Comparison of ENCODE assay signal across 2 cellular contexts in genomic region chr1:62444701-62445100, GRCh38.
TF ChIP-seq lines count a peak whose summit lies in the region.

No MANE protein-coding gene starts in this region.

TF ChIP-seq in HepG2, 621 proteins besides CTCF, POLR2A, EP300 and RAD21:
- TF ChIP-seq, protein P1, sequence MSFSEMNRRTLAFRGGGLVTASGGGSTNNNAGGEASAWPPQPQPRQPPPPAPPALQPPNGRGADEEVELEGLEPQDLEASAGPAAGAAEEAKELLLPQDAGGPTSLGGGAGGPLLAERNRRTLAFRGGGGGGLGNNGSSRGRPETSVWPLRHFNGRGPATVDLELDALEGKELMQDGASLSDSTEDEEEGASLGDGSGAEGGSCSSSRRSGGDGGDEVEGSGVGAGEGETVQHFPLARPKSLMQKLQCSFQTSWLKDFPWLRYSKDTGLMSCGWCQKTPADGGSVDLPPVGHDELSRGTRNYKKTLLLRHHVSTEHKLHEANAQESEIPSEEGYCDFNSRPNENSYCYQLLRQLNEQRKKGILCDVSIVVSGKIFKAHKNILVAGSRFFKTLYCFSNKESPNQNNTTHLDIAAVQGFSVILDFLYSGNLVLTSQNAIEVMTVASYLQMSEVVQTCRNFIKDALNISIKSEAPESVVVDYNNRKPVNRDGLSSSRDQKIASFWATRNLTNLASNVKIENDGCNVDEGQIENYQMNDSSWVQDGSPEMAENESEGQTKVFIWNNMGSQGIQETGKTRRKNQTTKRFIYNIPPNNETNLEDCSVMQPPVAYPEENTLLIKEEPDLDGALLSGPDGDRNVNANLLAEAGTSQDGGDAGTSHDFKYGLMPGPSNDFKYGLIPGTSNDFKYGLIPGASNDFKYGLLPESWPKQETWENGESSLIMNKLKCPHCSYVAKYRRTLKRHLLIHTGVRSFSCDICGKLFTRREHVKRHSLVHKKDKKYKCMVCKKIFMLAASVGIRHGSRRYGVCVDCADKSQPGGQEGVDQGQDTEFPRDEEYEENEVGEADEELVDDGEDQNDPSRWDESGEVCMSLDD (CRISPR knock-in tag; IDR thresholded peaks at IDR 0.05; ENCODE audit: borderline replicate concordance) = no peak
- no peak for TF ChIP-seq ZNF451 (CRISPR knock-in tag; IDR thresholded peaks at IDR 0.05)
- TF ChIP-seq GLMP (CRISPR knock-in tag; IDR thresholded peaks at IDR 0.05; ENCODE audit: borderline replicate concordance) = no peak
- no peak for TF ChIP-seq MYC (CRISPR knock-in tag; IDR thresholded peaks at IDR 0.05; ENCODE audit: borderline replicate concordance)
- TF ChIP-seq MIXL1 (CRISPR knock-in tag; IDR thresholded peaks at IDR 0.05) = no peak
- no peak for TF ChIP-seq ZBTB34 (CRISPR knock-in tag; IDR thresholded peaks at IDR 0.05)
- TF ChIP-seq TAF1 (CRISPR knock-in tag; IDR thresholded peaks at IDR 0.05) = no peak
- no peak for TF ChIP-seq SRSF4 (IDR thresholded peaks at IDR 0.05; ENCODE audit: low read depth, low read length, poor library complexity, severe bottlenecking)
- TF ChIP-seq JARID2 (CRISPR knock-in tag; IDR thresholded peaks at IDR 0.05; ENCODE audit: insufficient replicate concordance) = no peak
- TF ChIP-seq DZIP1 (CRISPR knock-in tag; IDR thresholded peaks at IDR 0.05) = no peak
- TF ChIP-seq ZNF205 (CRISPR knock-in tag; IDR thresholded peaks at IDR 0.05) = no peak
- TF ChIP-seq ZC3H13 (CRISPR knock-in tag; IDR thresholded peaks at IDR 0.05) = no peak
- no peak for TF ChIP-seq ZNF256 (CRISPR knock-in tag; conservative IDR thresholded peaks at IDR 0.05)
- no peak for TF ChIP-seq FLYWCH1 (CRISPR knock-in tag; IDR thresholded peaks at IDR 0.05)
- TF ChIP-seq, protein P2, sequence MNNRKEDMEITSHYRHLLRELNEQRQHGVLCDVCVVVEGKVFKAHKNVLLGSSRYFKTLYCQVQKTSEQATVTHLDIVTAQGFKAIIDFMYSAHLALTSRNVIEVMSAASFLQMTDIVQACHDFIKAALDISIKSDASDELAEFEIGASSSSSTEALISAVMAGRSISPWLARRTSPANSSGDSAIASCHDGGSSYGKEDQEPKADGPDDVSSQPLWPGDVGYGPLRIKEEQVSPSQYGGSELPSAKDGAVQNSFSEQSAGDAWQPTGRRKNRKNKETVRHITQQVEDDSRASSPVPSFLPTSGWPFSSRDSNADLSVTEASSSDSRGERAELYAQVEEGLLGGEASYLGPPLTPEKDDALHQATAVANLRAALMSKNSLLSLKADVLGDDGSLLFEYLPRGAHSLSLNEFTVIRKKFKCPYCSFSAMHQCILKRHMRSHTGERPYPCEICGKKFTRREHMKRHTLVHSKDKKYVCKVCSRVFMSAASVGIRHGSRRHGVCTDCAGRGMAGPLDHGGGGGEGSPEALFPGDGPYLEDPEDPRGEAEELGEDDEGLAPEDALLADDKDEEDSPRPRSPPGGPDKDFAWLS (CRISPR knock-in tag; IDR thresholded peaks at IDR 0.05; ENCODE audit: borderline replicate concordance) = no peak
- no peak for TF ChIP-seq HIC2 (CRISPR knock-in tag; IDR thresholded peaks at IDR 0.05; ENCODE audit: low read depth)

TF ChIP-seq in IMR-90, 13 proteins besides CTCF, POLR2A, EP300 and RAD21:
- TF ChIP-seq MXI1 (IDR thresholded peaks at IDR 0.05; ENCODE audit: borderline replicate concordance, low read depth, low read length) (no peak), MAFK (IDR thresholded peaks at IDR 0.05; ENCODE audit: low read depth, low read length) (no peak), FOS (IDR thresholded peaks at IDR 0.05; ENCODE audit: low read depth, low read length) (no peak), CEBPB (IDR thresholded peaks at IDR 0.05; ENCODE audit: low read depth, low read length) (no peak), NFE2L2 (IDR thresholded peaks at IDR 0.05; ENCODE audit: low read depth, low read length) (no peak), BHLHE40 (IDR thresholded peaks at IDR 0.05; ENCODE audit: low read depth, low read length) (no peak), SMC3 (IDR thresholded peaks at IDR 0.05; ENCODE audit: low read depth, low read length) (no peak), RCOR1 (IDR thresholded peaks at IDR 0.05; ENCODE audit: insufficient replicate concordance, low read length) (no peak), ELK1 (IDR thresholded peaks at IDR 0.05; ENCODE audit: borderline replicate concordance, low read depth, low read length) (no peak), MAZ (IDR thresholded peaks at IDR 0.05; ENCODE audit: borderline replicate concordance, low read depth, low read length) (no peak), CHD1 (IDR thresholded peaks at IDR 0.05; ENCODE audit: low read depth, low read length) (no peak), RFX5 (IDR thresholded peaks at IDR 0.05; ENCODE audit: low read depth, low read length) (no peak)
- TF ChIP-seq, protein P3, sequence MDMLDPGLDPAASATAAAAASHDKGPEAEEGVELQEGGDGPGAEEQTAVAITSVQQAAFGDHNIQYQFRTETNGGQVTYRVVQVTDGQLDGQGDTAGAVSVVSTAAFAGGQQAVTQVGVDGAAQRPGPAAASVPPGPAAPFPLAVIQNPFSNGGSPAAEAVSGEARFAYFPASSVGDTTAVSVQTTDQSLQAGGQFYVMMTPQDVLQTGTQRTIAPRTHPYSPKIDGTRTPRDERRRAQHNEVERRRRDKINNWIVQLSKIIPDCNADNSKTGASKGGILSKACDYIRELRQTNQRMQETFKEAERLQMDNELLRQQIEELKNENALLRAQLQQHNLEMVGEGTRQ (IDR thresholded peaks at IDR 0.05; ENCODE audit: low read depth, low read length) = no peak
